In the genomic region with DNA sequence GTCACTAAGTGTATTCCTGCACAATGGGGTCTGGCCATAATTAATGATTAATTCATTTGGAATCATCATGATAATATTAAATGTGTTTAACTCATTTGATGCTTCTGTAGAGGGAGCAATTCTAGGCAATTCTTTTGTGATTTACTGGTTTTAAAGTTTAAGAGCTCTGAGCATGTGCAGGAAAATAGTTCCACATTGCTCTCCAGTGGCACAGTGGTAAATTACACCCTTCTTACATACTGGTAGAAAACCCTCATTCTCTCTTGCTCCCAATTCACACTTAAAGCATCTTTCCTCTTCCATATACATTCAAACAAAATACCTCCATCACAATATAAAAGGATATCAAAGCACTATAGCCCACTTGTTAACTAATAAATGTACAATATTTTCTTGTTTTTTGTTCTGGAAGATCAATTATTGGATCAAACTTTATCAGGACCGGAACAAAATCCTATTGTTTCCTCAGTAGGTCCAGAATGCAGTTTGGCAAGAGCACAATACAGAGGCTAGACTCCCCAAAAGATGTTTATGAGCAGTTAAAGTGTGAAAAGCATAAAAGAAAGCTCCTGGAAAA, we compare ENCODE assay signal across 8 cellular contexts.
DNase-seq lines count a peak whose midpoint lies in the region; ATAC-seq and TF ChIP-seq lines count a peak whose summit lies in the region.

No MANE protein-coding gene starts in this region.

- no peaks in the 10 kb centered on the region for H3K79me2 ChIP-seq in Loucy (ENCODE audit: insufficient read depth, low read length)

- TF ChIP-seq CTCF in heart left ventricle (IDR thresholded peaks at IDR 0.05) (peak in 10 of 12 donors; percentile 19 to 55 (median 40)), Loucy (conservative IDR thresholded peaks at IDR 0.05; ENCODE audit: low read length) (peak; percentile 62), adrenal gland (IDR thresholded peaks at IDR 0.05) (peak; percentile 14 to 58 (median 40)), right lobe of liver (IDR thresholded peaks at IDR 0.05) (peak; percentile 17 to 70 (median 46))

- H3K4me3 ChIP-seq in heart left ventricle (no peak overlapping the region), Loucy (ENCODE audit: low read length, poor library complexity, severe bottlenecking) (no peak overlapping the region), adrenal gland (no peak overlapping the region), right lobe of liver (no peak overlapping the region)

- DNase-seq in heart left ventricle (no peak), cardiac septum (ENCODE audit: low spot score) (no peak), adrenal gland (no peak), right lobe of liver (no peak), HuH-7.5 (ENCODE audit: low spot score) (no peak), activated T-cell treated with anti-CD3 and anti-CD28 coated beads for 4 hours (no peak)
- DNase-seq in stimulated activated CD4-positive, alpha-beta T cell treated with anti-CD3 and anti-CD28 coated beads, Interleukin-4, amount 100 ng/mL, for 1 hour, result no peak

- no peaks in the 10 kb centered on the region for H3F3A ChIP-seq in Loucy (ENCODE audit: low read depth)

- TF ChIP-seq POLR2A in heart left ventricle (IDR thresholded peaks at IDR 0.05), result no peak
- TF ChIP-seq POLR2A in adrenal gland (IDR thresholded peaks at IDR 0.05), result no peak
- TF ChIP-seq POLR2A in right lobe of liver (IDR thresholded peaks at IDR 0.05), result no peak

- H3K9me3 ChIP-seq in heart left ventricle (no peaks in the 10 kb centered on the region), Loucy (ENCODE audit: insufficient read depth, low read depth, low read length) (no peaks in the 10 kb centered on the region), adrenal gland (replicated peaks in 1 of 3) (no peaks in the 10 kb centered on the region), right lobe of liver (no peaks in the 10 kb centered on the region)

- H3K36me3 ChIP-seq in heart left ventricle (no peaks in the 10 kb centered on the region), Loucy (ENCODE audit: insufficient read depth, low read length) (no peaks in the 10 kb centered on the region), adrenal gland (replicated peaks in 1 of 2) (no peaks in the 10 kb centered on the region), right lobe of liver (no peaks in the 10 kb centered on the region)

- no peaks in the 10 kb centered on the region for H4K20me1 ChIP-seq in Loucy (ENCODE audit: insufficient read depth, low read length, poor library complexity, severe bottlenecking)

- ATAC-seq in heart left ventricle (no peak), right lobe of liver (peak in 2 of 4 donors; percentile 51 to 82)

- H3K9me2 ChIP-seq in Loucy (replicated peaks; ENCODE audit: low read depth, low read length), result no peaks in the 10 kb centered on the region

- H3K9ac ChIP-seq in Loucy (ENCODE audit: low read depth, low read length, poor library complexity, severe bottlenecking), result no peak overlapping the region

- H3K4me1 ChIP-seq in heart left ventricle (no peaks in the 10 kb centered on the region), Loucy (ENCODE audit: insufficient read depth, low read length, poor library complexity, severe bottlenecking) (no peaks in the 10 kb centered on the region), adrenal gland (replicated peaks in 1 of 2) (no peaks in the 10 kb centered on the region), right lobe of liver (no peaks in the 10 kb centered on the region)

- WGBS in heart left ventricle, 4 donors, result 83 to 95% (median 91%) methylated on average over 1 of the region's 1 CpG
- WGBS in adrenal gland, 4 donors, result 80 to 98% (median 92%) methylated on average over 1 of the region's 1 CpG
- 94% methylated on average over 1 of the region's 1 CpG for WGBS in right lobe of liver (ENCODE audit: insufficient coverage, low coverage, low lambda C conversion rate, missing lambda C conversion rate)

- H3K27ac ChIP-seq in heart left ventricle (no peak overlapping the region), adrenal gland (no peak overlapping the region), right lobe of liver (no peak overlapping the region)

- H3K27me3 ChIP-seq in heart left ventricle (no peaks in the 10 kb centered on the region), Loucy (ENCODE audit: insufficient read depth, low read length, poor library complexity, severe bottlenecking) (no peaks in the 10 kb centered on the region), adrenal gland (no peaks in the 10 kb centered on the region), right lobe of liver (no peaks in the 10 kb centered on the region)

- no peak overlapping the region; the same call in 1 of the 2 replicates for H2AFZ ChIP-seq in Loucy (ENCODE audit: low read length)

- H3K4me2 ChIP-seq in Loucy (ENCODE audit: low read depth, low read length, poor library complexity, severe bottlenecking), result no peak overlapping the region

- intact Hi-C loops in heart left ventricle (cut with DNase I) (no loop called here), cardiac septum (cut with DNase I) (no loop called here), adrenal gland (cut with DNase I) (no loop called here), right lobe of liver (cut with DNase I) (no loop called here)
